In the genomic region with DNA sequence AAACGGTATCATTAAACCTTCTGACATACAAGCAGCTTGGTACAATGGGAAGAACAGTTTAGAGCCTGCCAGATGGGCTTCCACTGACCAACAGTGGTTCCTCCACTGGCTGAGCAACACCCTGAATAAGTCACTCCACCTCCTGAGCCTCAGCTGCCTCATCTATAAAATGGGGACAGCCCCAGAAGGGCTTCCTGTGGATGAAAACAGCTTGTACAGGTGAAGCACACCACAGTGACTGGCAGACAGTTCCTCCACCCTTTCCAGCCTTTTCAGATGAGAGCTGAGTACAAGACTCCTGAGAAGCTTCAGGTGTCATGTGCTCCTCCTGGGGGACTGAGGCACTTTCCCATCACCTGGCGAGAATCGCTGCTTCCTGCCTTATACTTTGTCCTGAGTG, we compare ENCODE assay signal across 9 cellular contexts. TPM values are rescaled to one million over a fixed set of nuclear protein-coding genes. Genes with fewer than 3 reads are reported as not detected.
DNase-seq lines count a peak whose midpoint lies in the region; ATAC-seq, FAIRE-seq and TF ChIP-seq lines count a peak whose summit lies in the region.
"Had no signal": no experiment of that assay in that cellular context is flagged by ENCODE, and none has a peak within 500 bp of the region (broad histone marks: within the 10 kb centered on the region; RNA-seq: fewer than 3 reads in every experiment).

No MANE protein-coding gene starts in this region.

- TF ChIP-seq CTCF in DND-41 (IDR thresholded peaks at IDR 0.05; ENCODE audit: borderline replicate concordance, extremely low read depth, low read length, poor library complexity, severe bottlenecking) (no peak), PC-3 (conservative IDR thresholded peaks at IDR 0.05; ENCODE audit: low read depth, low read length) (no peak), H1 (IDR thresholded peaks at IDR 0.05; ENCODE audit: control extremely low read depth in 1 of 3, insufficient read depth in 1 of 3, low read depth in 1 of 3, low read length in 3 of 3) (no peak), prostate gland (IDR thresholded peaks at IDR 0.05) (no peak)

- no peak for TF ChIP-seq RAD21 in H1 (IDR thresholded peaks at IDR 0.05 in 1 of 2, conservative IDR thresholded peaks at IDR 0.05 in 1 of 2; ENCODE audit: low read depth in 2 of 2, low read length in 2 of 2)

- DNase-seq in DND-41 (no peak), PC-3 (no peak), H1 (ENCODE audit: low read depth in 1 of 2, low spot score in 2 of 2) (no peak), prostate gland (ENCODE audit: low spot score) (no peak), NCI-H524 (lab: John Stamatoyannopoulos, UW) (no peak), OCI-M2 (lab: John Stamatoyannopoulos, UW; ENCODE audit: unreplicated experiment) (no peak), head of caudate nucleus (no peak), mucosa of gallbladder (ENCODE audit: low spot score) (no peak)

- no peaks in the 10 kb centered on the region for H3K9me2 ChIP-seq in PC-3 (replicated peaks; ENCODE audit: low read length)

- no peaks in the 10 kb centered on the region for H3K9me3 ChIP-seq in DND-41 (ENCODE audit: insufficient read depth, low read length, severe bottlenecking)
- H3K9me3 ChIP-seq in PC-3 (ENCODE audit: low read length) = no peaks in the 10 kb centered on the region
- no peaks in the 10 kb centered on the region for H3K9me3 ChIP-seq in H1 (ENCODE audit: insufficient read depth in 2 of 2, low read depth in 1 of 2, low read length in 1 of 2)
- no peaks in the 10 kb centered on the region for H3K9me3 ChIP-seq in prostate gland

- H3K27ac ChIP-seq in DND-41 (ENCODE audit: low read length) = peak overlapping the region; percentile 79; the same call in 1 of the 2 replicates
- H3K27ac ChIP-seq in PC-3 (ENCODE audit: low read length) = no peak overlapping the region
- no peak overlapping the region for H3K27ac ChIP-seq in H1 (ENCODE audit: low read depth, low read length)
- peak overlapping the region; percentile 100 for H3K27ac ChIP-seq in prostate gland

- H3K14ac ChIP-seq in H1 (ENCODE audit: insufficient read length) = no peak overlapping the region

- H4K20me1 ChIP-seq in DND-41 (ENCODE audit: insufficient read depth, low read length) = peaks cover 68% of the 10 kb centered on the region
- peaks cover 59% of the 10 kb centered on the region for H4K20me1 ChIP-seq in PC-3 (ENCODE audit: low read length)
- peaks cover 38 to 46% of the 10 kb centered on the region in 2 experiments for H4K20me1 ChIP-seq in H1 (replicated peaks in 1 of 2; ENCODE audit: control insufficient read depth in 1 of 2, insufficient read depth in 2 of 2, low read length in 2 of 2)

- peaks cover 28% of the 10 kb centered on the region for H3K79me1 ChIP-seq in H1 (ENCODE audit: low read depth, low read length)

- H3K9ac ChIP-seq in DND-41 (ENCODE audit: low read depth, low read length) (peak overlapping the region; percentile 74; the same call in 1 of the 2 replicates), PC-3 (ENCODE audit: low read length) (no peak overlapping the region), H1 (replicated peaks in 1 of 4; ENCODE audit: extremely low read depth in 1 of 4, low read depth in 3 of 4, low read length in 3 of 4) (no peak overlapping the region; a peak in 1 of 7 replicates)

- no TSS peak for BruUV-seq in PC-3 (replicated peaks; lab: Mats Ljungman, UMichigan)

- no peaks in the 10 kb centered on the region for H3K27me3 ChIP-seq in DND-41 (ENCODE audit: insufficient read depth, low read length, poor library complexity)
- no peaks in the 10 kb centered on the region for H3K27me3 ChIP-seq in PC-3 (ENCODE audit: low read length)
- H3K27me3 ChIP-seq in H1 (replicated peaks in 1 of 4; ENCODE audit: control insufficient read depth in 3 of 4, extremely low read depth in 1 of 4, insufficient read depth in 3 of 4, low read length in 3 of 4) = no peaks in the 10 kb centered on the region
- H3K27me3 ChIP-seq in prostate gland (replicated peaks; ENCODE audit: insufficient read depth) = no peaks in the 10 kb centered on the region

- CTCF ChIA-PET in PC-3 (lab: Charles Lee) = no interaction called here
- CTCF ChIA-PET in H1 (lab: Charles Lee; ENCODE audit: partially characterized antibody) = interaction anchor here (0.7 to 8.6 kb wide), 12 partner anchors 9 to 313 kb away, joined by 3 to 53 read pairs (median 4); no protein-coding TSS in a partner anchor

- no peak overlapping the region for H4K8ac ChIP-seq in H1 (ENCODE audit: extremely low read depth, insufficient read depth, low read length)

- H3F3A ChIP-seq in PC-3 (ENCODE audit: low read length, unreplicated experiment) = no peaks in the 10 kb centered on the region

- POLR2A ChIA-PET in PC-3 (lab: Charles Lee; ENCODE audit: unreplicated experiment) (no interaction called here), H1 (lab: Charles Lee; ENCODE audit: partially characterized antibody) (interaction anchor here (0.7 to 6.1 kb wide), 9 partner anchors 8 to 76 kb away, joined by 3 to 86 read pairs (median 3); no protein-coding TSS in a partner anchor)

- peaks cover 17% of the 10 kb centered on the region for H3K23me2 ChIP-seq in H1 (ENCODE audit: low read depth, low read length)

- no peak overlapping the region for H2BK120ac ChIP-seq in H1 (replicated peaks; ENCODE audit: low read depth, low read length)

- peaks cover 40% of the 10 kb centered on the region for H3K36me3 ChIP-seq in DND-41 (ENCODE audit: insufficient read depth, low read length)
- H3K36me3 ChIP-seq in PC-3 (ENCODE audit: low read depth, low read length) = peaks cover 4% of the 10 kb centered on the region; the same call in 1 of the 2 replicates
- peaks cover 0 to 9% (median 0%) of the 10 kb centered on the region in 4 experiments; a peak in 1 of 8 replicates for H3K36me3 ChIP-seq in H1 (ENCODE audit: control insufficient read depth in 2 of 4, insufficient read depth in 4 of 4, low read length in 3 of 4)
- no peaks in the 10 kb centered on the region for H3K36me3 ChIP-seq in prostate gland

- no peak for TF ChIP-seq EP300 in H1 (IDR thresholded peaks at IDR 0.05; ENCODE audit: borderline replicate concordance in 1 of 2, low read depth in 2 of 2, low read length in 2 of 2)

- no peak for FAIRE-seq in H1 (lab: Jason Lieb, UNC)
- FAIRE-seq: bronchial epithelial cell had no signal

- no peak overlapping the region for H3K56ac ChIP-seq in H1 (replicated peaks; ENCODE audit: insufficient read length, low read depth, low read length)

- H4K5ac ChIP-seq in H1 (ENCODE audit: insufficient read length, low read depth, low read length) = no peak overlapping the region

- intact Hi-C loops in PC-3 (cut with micrococcal nuclease) (loop anchor here (2.0 to 10.0 kb wide), 3 partner anchors 48 to 164 kb away; no protein-coding TSS in a partner anchor), prostate gland (cut with DNase I) (loop anchor here (10.0 kb wide), 1 partner anchor 78 kb away; no protein-coding TSS in a partner anchor), head of caudate nucleus (cut with DNase I) (loop anchor here (10.0 kb wide), 2 partner anchors 88 to 112 kb away; a partner anchor contains a TSS)

- H3K18ac ChIP-seq in H1 (ENCODE audit: extremely low read depth, low read length) = no peak overlapping the region

- TF ChIP-seq POLR2A in H1 (IDR thresholded peaks at IDR 0.05; ENCODE audit: control extremely low read depth in 1 of 2, low read depth in 2 of 2, low read length in 2 of 2) (no peak), prostate gland (IDR thresholded peaks at IDR 0.05) (no peak)

- H2BK12ac ChIP-seq in H1 (ENCODE audit: low read depth, low read length) = 0 out of 2 replicates have a peak overlapping the region, but pooled peaks have one; percentile 32

- ATAC-seq in DND-41 (ENCODE audit: insufficient read depth, low read depth) = no peak
- ATAC-seq in PC-3 = no peak

- H2BK20ac ChIP-seq in H1 (ENCODE audit: low read length) = no peak overlapping the region

- no peak overlapping the region for H3K23ac ChIP-seq in H1 (ENCODE audit: insufficient read length)

- H2AFZ ChIP-seq in DND-41 (ENCODE audit: low read depth, low read length) (no peak overlapping the region), PC-3 (ENCODE audit: low read length) (no peak overlapping the region), H1 (ENCODE audit: low read length) (no peak overlapping the region)

- H2BK15ac ChIP-seq in H1 (ENCODE audit: low read length) = peak overlapping the region; percentile 12; the same call in 1 of the 2 replicates

- H3K4ac ChIP-seq in H1 (replicated peaks; ENCODE audit: insufficient read length, low read depth, low read length) = no peak overlapping the region

- WGBS in H1 (ENCODE audit: extremely low coverage in 1 of 2, insufficient coverage in 1 of 2, insufficient read length in 1 of 2, insufficient replicate concordance in 2 of 2, low coverage in 1 of 2, low lambda C conversion rate in 2 of 2, missing lambda C conversion rate in 1 of 2), 2 experiments = 86% methylated on average over 3 of the region's 3 CpGs; no CpG with 5 or more reads in 1 of the 2 experiments
- WGBS in prostate gland = 56% methylated on average over 3 of the region's 3 CpGs

- H2AK5ac ChIP-seq in H1 (ENCODE audit: low read depth, low read length) = peak overlapping the region; percentile 82; the same call in 1 of the 2 replicates

- peak overlapping the region; percentile 86 for H3K4me2 ChIP-seq in DND-41 (ENCODE audit: insufficient read depth, low read length)
- H3K4me2 ChIP-seq in PC-3 (ENCODE audit: low read length) = peak overlapping the region; percentile 99
- peak overlapping the region; percentile 78 to 82 for H3K4me2 ChIP-seq in H1 (ENCODE audit: insufficient read depth in 1 of 2, low read depth in 2 of 2, low read length in 2 of 2)

- H2BK5ac ChIP-seq in H1 (ENCODE audit: low read depth, low read length) = 0 out of 2 replicates have a peak overlapping the region, but pooled peaks have one; percentile 36

- H4K91ac ChIP-seq in H1 (replicated peaks; ENCODE audit: insufficient read length, low read length) = no peak overlapping the region

- H3K4me1 ChIP-seq in DND-41 (ENCODE audit: insufficient read depth, low read length) (peaks cover 47% of the 10 kb centered on the region), PC-3 (ENCODE audit: insufficient read depth, low read length) (peaks cover 35% of the 10 kb centered on the region), H1 (replicated peaks in 1 of 4; ENCODE audit: control insufficient read depth in 3 of 4, insufficient read depth in 4 of 4, low read length in 3 of 4) (peaks cover 30 to 57% (median 43%) of the 10 kb centered on the region in 4 experiments), prostate gland (replicated peaks) (peaks cover 50% of the 10 kb centered on the region)

- H3K79me2 ChIP-seq in DND-41 (ENCODE audit: insufficient read depth, low read length) (peaks cover 81% of the 10 kb centered on the region), PC-3 (ENCODE audit: low read length) (peaks cover 71% of the 10 kb centered on the region), H1 (ENCODE audit: control insufficient read depth in 1 of 2, insufficient read depth in 2 of 2, low read length in 2 of 2) (peaks cover 43 to 74% of the 10 kb centered on the region in 2 experiments)

- H3K4me3 ChIP-seq in DND-41 (ENCODE audit: low read depth in 1 of 2, low read length in 2 of 2) (peak overlapping the region in 1 of 2 experiments; percentile 65; a peak in 3 of 4 replicates), PC-3 (ENCODE audit: low read length) (peak overlapping the region; percentile 100), H1 (ENCODE audit: extremely low read depth in 1 of 4, insufficient read depth in 2 of 4, low read depth in 3 of 4, low read length in 4 of 4) (peak overlapping the region in 2 of 4 experiments; percentile 97 to 99; a peak in 3 of 8 replicates), prostate gland (peak overlapping the region in 1 of 2 donors; percentile 100)

RNA-seq across cellular contexts. Expression of gene CAPZB, which starts 2.1 kb away (rescaled TPM):
- total RNA-seq in PC-3 (2014; rRNA removed) (86.7 and 94.3 TPM in 2 replicates), prostate gland (100 to 1,000 TPM; 139 to 150 TPM), mucosa of gallbladder (255 TPM)
- total RNA-seq in H1 (2021; fragmentation: NEBNext Ultra II Directional; extraction: Animal tissue kit (Norgen Biotek cat#: 25700)) = 371 TPM in 2 replicates
- polyA plus RNA-seq in H1 (2011; rRNA removed) = 162 and 169 TPM in 2 replicates
- polyA plus RNA-seq in H1 (2011; cell fraction: cytosol; rRNA removed) = 237 TPM
- 112 TPM for polyA plus RNA-seq in H1 (2011; cell fraction: nucleus; rRNA removed)
- polyA plus RNA-seq in H1 (2012, experiment 1 of 2) = 353 to 393 TPM (median 375 TPM) in 4 replicates
- polyA plus RNA-seq in H1 (2012, experiment 2 of 2) = 493 TPM
- polyA plus RNA-seq in H1 (2013, experiment 1 of 2) = 265 TPM
- polyA plus RNA-seq in H1 (2013, experiment 2 of 2) = 269 TPM
- polyA minus RNA-seq in H1 (2011; rRNA and poly(A)+ RNA removed) = 118 and 122 TPM in 2 replicates
- 88.9 TPM for polyA minus RNA-seq in H1 (2011; cell fraction: cytosol; rRNA and poly(A)+ RNA removed)
- polyA minus RNA-seq in H1 (2011; cell fraction: nucleus; rRNA and poly(A)+ RNA removed) = 42.8 TPM

Comparison
In these comparisons a context has a peak if more than half of its experiments do, and no peak if none do; other contexts are left out.
1. H3K27ac ChIP-seq: peak in DND-41 (single experiment) and prostate gland (2 of 2); none in PC-3 (single experiment) and H1 (single experiment).
2. Peak in every context shown above with its lines, with median percentiles within 50 percentile points of each other: H3K4me2 ChIP-seq.